ENCODE assay signal across 22 cellular contexts in genomic region chr7:31028417-31028988, GRCh38. TPM values are rescaled to one million over a fixed set of nuclear protein-coding genes. Genes with fewer than 3 reads are reported as not detected.
A peak's percentile ranks its signal among the peaks of the same experiment; 100 is the strongest.
DNase-seq lines count a peak whose midpoint lies in the region; ATAC-seq and TF ChIP-seq lines count a peak whose summit lies in the region.
"Had no signal": no experiment of that assay in that cellular context is flagged by ENCODE, and none has a peak within 500 bp of the region (broad histone marks: within the 10 kb centered on the region; RNA-seq: fewer than 3 reads in every experiment).

No MANE protein-coding gene starts in this region.

- no peaks in the 10 kb centered on the region for H3K36me3 ChIP-seq in CD8-positive, alpha-beta memory T cell (ENCODE audit: insufficient read depth, low read length)
- H3K36me3 ChIP-seq: BLaER1 treated with 17β-estradiol and CSF1 and Interleukin-3, amounts not matched to agents 10 nM and 100 nM; cardiac muscle cell; neutrophil; sigmoid colon had no signal

- POLR2A ChIA-PET in CD8-positive, alpha-beta memory T cell (lab: Charles Lee): no interaction called here

- H3K9me3 Mint-ChIP-seq in nephron: no peaks in the 10 kb centered on the region
- H3K9me3 Mint-ChIP-seq in CD8-positive, alpha-beta memory T cell: peaks cover 0 to 6% (median 0%) of the 10 kb centered on the region in 5 donors
- no peaks in the 10 kb centered on the region for H3K9me3 Mint-ChIP-seq in endothelial cell (ENCODE audit: unreplicated experiment)
- H3K9me3 Mint-ChIP-seq: type B pancreatic cell had no signal

- H3K4me3 Mint-ChIP-seq in nephron: no peak overlapping the region
- H3K4me3 Mint-ChIP-seq in CD8-positive, alpha-beta memory T cell: no peak overlapping the region
- no peak overlapping the region for H3K4me3 Mint-ChIP-seq in endothelial cell (ENCODE audit: unreplicated experiment)
- H3K4me3 Mint-ChIP-seq: activated CD4-positive, alpha-beta T cell treated with anti-CD3 and anti-CD28 coated beads, Interleukin-2, amount 10 ng/mL, durations not matched to agents 7 days and 5 days; T-cell; type B pancreatic cell had no signal

- intact Hi-C loops in right cardiac atrium (cut with DNase I): no loop called here
- intact Hi-C loops in Right ventricle myocardium superior (cut with DNase I): loop anchor here (10.0 kb wide), 1 partner anchor 64 kb away; the partner anchor contains the start of gene GHRHR
- intact Hi-C loops in posterior vena cava (cut with DNase I): no loop called here

- CTCF ChIA-PET in CD8-positive, alpha-beta memory T cell (lab: Charles Lee): no interaction called here

- H3K36me3 Mint-ChIP-seq in nephron (ENCODE audit: low read depth) (no peaks in the 10 kb centered on the region), endothelial cell (ENCODE audit: low read depth, unreplicated experiment) (peaks cover 3% of the 10 kb centered on the region)
- no peaks in the 10 kb centered on the region for H3K36me3 Mint-ChIP-seq in CD8-positive, alpha-beta memory T cell
- H3K36me3 Mint-ChIP-seq: T-cell, type B pancreatic cell had no signal

- no peaks in the 10 kb centered on the region for H3K9me3 ChIP-seq in right cardiac atrium (ENCODE audit: control insufficient read depth, low read length)
- no peaks in the 10 kb centered on the region for H3K9me3 ChIP-seq in CD8-positive, alpha-beta memory T cell (ENCODE audit: low read length)
- H3K9me3 ChIP-seq: neutrophil, sigmoid colon had no signal

- H3K4me3 ChIP-seq in right cardiac atrium (ENCODE audit: low read length): no peak overlapping the region
- no peak overlapping the region for H3K4me3 ChIP-seq in CD8-positive, alpha-beta memory T cell (ENCODE audit: low read length)
- H3K4me3 ChIP-seq: BLaER1 treated with 17β-estradiol and CSF1 and Interleukin-3, amounts not matched to agents 10 nM and 100 nM; cardiac muscle cell; GM12878; sigmoid colon had no signal

- ATAC-seq in right cardiac atrium: peak; percentile 7 to 21
- no peak for ATAC-seq in Right ventricle myocardium superior (ENCODE audit: poor library complexity)
- no peak for ATAC-seq in HG03108 (IDR thresholded peaks at IDR 0.05; ENCODE audit: unreplicated experiment)
- ATAC-seq: T-cell had no signal

- peaks cover 65% of the 10 kb centered on the region for H3K4me1 Mint-ChIP-seq in nephron
- peaks cover 20 to 32% (median 24%) of the 10 kb centered on the region in 3 donors for H3K4me1 Mint-ChIP-seq in CD8-positive, alpha-beta memory T cell
- H3K4me1 Mint-ChIP-seq in endothelial cell (ENCODE audit: unreplicated experiment): no peaks in the 10 kb centered on the region

- no peak for TF ChIP-seq CTCF in nephron (IDR thresholded peaks at IDR 0.05; ENCODE audit: unreplicated experiment in 3 of 3)
- TF ChIP-seq CTCF in endothelial cell (IDR thresholded peaks at IDR 0.05; ENCODE audit: unreplicated experiment): no peak

- H3K27ac Mint-ChIP-seq in nephron (peak overlapping the region; percentile 81 to 93 (median 83)), endothelial cell (ENCODE audit: unreplicated experiment) (no peak overlapping the region)
- no peak overlapping the region for H3K27ac Mint-ChIP-seq in CD8-positive, alpha-beta memory T cell
- H3K27ac Mint-ChIP-seq: activated CD4-positive, alpha-beta T cell treated with anti-CD3 and anti-CD28 coated beads, Interleukin-2, amount 10 ng/mL, durations not matched to agents 7 days and 5 days; T-cell; type B pancreatic cell had no signal

- 89% methylated on average over 17 of the region's 17 CpGs for WGBS in right cardiac atrium

- H3K27me3 ChIP-seq in right cardiac atrium (ENCODE audit: control insufficient read depth, insufficient read depth): no peaks in the 10 kb centered on the region
- no peaks in the 10 kb centered on the region for H3K27me3 ChIP-seq in CD8-positive, alpha-beta memory T cell (ENCODE audit: insufficient read depth, low read length, poor library complexity, severe bottlenecking)
- H3K27me3 ChIP-seq: BLaER1 treated with 17β-estradiol and CSF1 and Interleukin-3, amounts not matched to agents 10 nM and 100 nM; cardiac muscle cell had no signal

- no peaks in the 10 kb centered on the region for H3K4me1 ChIP-seq in right cardiac atrium (ENCODE audit: control insufficient read depth, insufficient read depth, low read length)
- peaks cover 6% of the 10 kb centered on the region for H3K4me1 ChIP-seq in CD8-positive, alpha-beta memory T cell (ENCODE audit: insufficient read depth, low read length)

- peaks cover 31% of the 10 kb centered on the region for H3K27me3 Mint-ChIP-seq in nephron (ENCODE audit: low read depth)
- peaks cover 5 to 6% of the 10 kb centered on the region in 2 donors for H3K27me3 Mint-ChIP-seq in CD8-positive, alpha-beta memory T cell
- peaks cover 3% of the 10 kb centered on the region for H3K27me3 Mint-ChIP-seq in endothelial cell (ENCODE audit: unreplicated experiment)

- no peak overlapping the region for H3K27ac ChIP-seq in right cardiac atrium (ENCODE audit: low read length)
- H3K27ac ChIP-seq in CD8-positive, alpha-beta memory T cell (ENCODE audit: low read depth, low read length): no peak overlapping the region
- H3K27ac ChIP-seq: BLaER1 treated with 17β-estradiol and CSF1 and Interleukin-3, amounts not matched to agents 10 nM and 100 nM; neutrophil had no signal

- DNase-seq in right cardiac atrium (peak in 1 of 3 donors; percentile 63), Right ventricle myocardium superior (no peak), cerebellar cortex (ENCODE audit: low spot score) (peak; percentile 92), endothelial cell (ENCODE audit: low spot score) (no peak), posterior vena cava (ENCODE audit: low spot score) (no peak)
- DNase-seq in CD8-positive, alpha-beta memory T cell: no peak
- DNase-seq: activated CD4-positive, alpha-beta T cell treated with anti-CD3 and anti-CD28 coated beads, Interleukin-2, amount 10 ng/mL, durations not matched to agents 7 days and 5 days; effector CD8-positive, alpha-beta T cell; left ventricle myocardium superior; NCI-H1436 treated with DMSO at 0.1 percent for 48 hours; NCI-H226; sigmoid colon; stimulated activated naive CD4-positive, alpha-beta T cell treated with Interleukin-2 at 50 U/mL for 16 hours; T-cell had no signal

RNA-seq across cellular contexts. Expression of gene ADCYAP1R1, which starts 23.6 kb away (rescaled TPM):
- total RNA-seq in right cardiac atrium (1 to 10 TPM; 1.1 to 3.4 (median 1.7) TPM), Right ventricle myocardium superior (4.8 TPM), endothelial cell (ENCODE audit: unreplicated experiment) (39.3 TPM), posterior vena cava (1 to 10 TPM; 1.8 to 4.3 TPM)
- polyA plus RNA-seq in right cardiac atrium: 0.84 TPM
- total RNA-seq in CD8-positive, alpha-beta memory T cell: not detected
- polyA plus RNA-seq in CD8-positive, alpha-beta memory T cell: not detected
- total RNA-seq: activated CD4-positive, alpha-beta T cell treated with anti-CD3 and anti-CD28 coated beads, Interleukin-2, amount 10 ng/mL, durations not matched to agents 7 days and 5 days; glomerular endothelial cell; GM12878; T-cell had no signal
- polyA plus RNA-seq: GM12878 had no signal

Comparison
In these comparisons a context has a peak if more than half of its experiments do, and no peak if none do; other contexts are left out.
1. ATAC-seq: peak in right cardiac atrium (2 of 2); none in Right ventricle myocardium superior (single experiment) and HG03108 (single experiment).
2. H3K27ac Mint-ChIP-seq: peak in nephron (3 of 3); none in CD8-positive, alpha-beta memory T cell (0 of 8) and endothelial cell (single experiment).